8 cellular contexts compared by ENCODE assay signal in the genomic region with DNA sequence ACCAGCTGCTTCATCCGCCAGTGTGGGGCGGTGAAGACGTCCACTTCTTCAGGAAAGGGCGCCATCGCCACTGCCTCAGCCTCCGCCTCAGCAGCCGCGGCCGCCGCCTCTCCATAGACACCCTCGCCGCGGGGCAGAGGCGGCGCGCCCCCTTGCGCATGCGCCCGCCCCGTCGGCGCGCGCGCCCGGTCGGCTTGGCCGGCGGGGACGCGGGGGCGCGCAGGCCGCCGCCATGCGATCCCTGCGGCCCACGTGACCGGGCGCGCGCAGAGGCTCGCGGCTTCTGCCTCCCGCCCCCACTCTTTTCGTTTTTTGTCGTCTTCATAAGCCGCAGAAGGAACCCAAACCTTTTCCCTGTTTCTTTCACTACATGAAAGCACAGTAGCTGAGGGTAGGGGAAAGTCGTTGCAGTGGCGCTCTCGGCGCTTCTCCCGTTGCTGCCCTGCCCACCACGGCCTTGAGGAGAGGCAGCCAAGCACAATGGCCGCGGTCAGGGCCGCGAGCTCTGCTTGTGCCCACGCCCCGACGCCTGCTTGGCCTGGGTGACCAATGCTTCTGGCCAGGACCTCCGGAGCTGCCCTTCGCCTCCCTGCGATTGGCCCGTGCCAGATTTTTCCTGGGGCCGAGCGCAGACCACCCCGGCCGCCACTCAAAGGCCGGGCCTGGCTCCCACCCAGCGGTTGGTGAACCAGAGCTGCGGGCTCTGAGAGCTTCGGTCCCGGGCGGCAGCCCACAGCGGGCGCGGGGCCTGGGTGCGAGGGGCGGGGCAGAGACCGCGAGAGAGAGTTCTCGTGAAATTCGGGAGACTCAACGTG. TPM values are rescaled to one million over a fixed set of nuclear protein-coding genes. Genes with fewer than 3 reads are reported as not detected.
DNase-seq lines count a peak whose midpoint lies in the region; ATAC-seq and TF ChIP-seq lines count a peak whose summit lies in the region.

A gene with protein sequence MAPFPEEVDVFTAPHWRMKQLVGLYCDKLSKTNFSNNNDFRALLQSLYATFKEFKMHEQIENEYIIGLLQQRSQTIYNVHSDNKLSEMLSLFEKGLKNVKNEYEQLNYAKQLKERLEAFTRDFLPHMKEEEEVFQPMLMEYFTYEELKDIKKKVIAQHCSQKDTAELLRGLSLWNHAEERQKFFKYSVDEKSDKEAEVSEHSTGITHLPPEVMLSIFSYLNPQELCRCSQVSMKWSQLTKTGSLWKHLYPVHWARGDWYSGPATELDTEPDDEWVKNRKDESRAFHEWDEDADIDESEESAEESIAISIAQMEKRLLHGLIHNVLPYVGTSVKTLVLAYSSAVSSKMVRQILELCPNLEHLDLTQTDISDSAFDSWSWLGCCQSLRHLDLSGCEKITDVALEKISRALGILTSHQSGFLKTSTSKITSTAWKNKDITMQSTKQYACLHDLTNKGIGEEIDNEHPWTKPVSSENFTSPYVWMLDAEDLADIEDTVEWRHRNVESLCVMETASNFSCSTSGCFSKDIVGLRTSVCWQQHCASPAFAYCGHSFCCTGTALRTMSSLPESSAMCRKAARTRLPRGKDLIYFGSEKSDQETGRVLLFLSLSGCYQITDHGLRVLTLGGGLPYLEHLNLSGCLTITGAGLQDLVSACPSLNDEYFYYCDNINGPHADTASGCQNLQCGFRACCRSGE (minus strand): TSS at position 135 of the 815 bp plus-strand sequence. CDS start 70 bp downstream, at position 65.

- no peaks in the 10 kb centered on the region for H3K9me3 Mint-ChIP-seq in activated T-helper 2 cell treated with anti-CD3 and anti-CD28 coated beads, Interferon-gamma antibody, Interleukin-2, Interleukin-4, amounts not matched to agents 10 μg/mL and 5 μg/mL and 100 μg/mL, durations not matched to agents 14 hours and 24 hours and 36 hours
- H3K9me3 Mint-ChIP-seq in nephron progenitor cell, result no peaks in the 10 kb centered on the region
- H3K9me3 Mint-ChIP-seq in stimulated activated naive CD8-positive, alpha-beta T cell treated with anti-CD3 and anti-CD28 coated beads, Interleukin-15, amount 100 ng/mL, for 72 hours, result no peaks in the 10 kb centered on the region

- H3K27ac Mint-ChIP-seq in activated T-helper 2 cell treated with anti-CD3 and anti-CD28 coated beads, Interferon-gamma antibody, Interleukin-2, Interleukin-4, amounts not matched to agents 10 μg/mL and 5 μg/mL and 100 μg/mL, durations not matched to agents 14 hours and 24 hours and 36 hours, result peak within 1 kb of the TSS; percentile 96
- H3K27ac Mint-ChIP-seq in nephron progenitor cell, result peak within 1 kb of the TSS; percentile 100
- peak within 1 kb of the TSS; percentile 98 for H3K27ac Mint-ChIP-seq in stimulated activated naive CD8-positive, alpha-beta T cell treated with anti-CD3 and anti-CD28 coated beads, Interleukin-15, amount 100 ng/mL, for 72 hours

- intact Hi-C loops in activated T-helper 2 cell treated with anti-CD3 and anti-CD28 coated beads, Interferon-gamma antibody, Interleukin-2, Interleukin-4, amounts not matched to agents 10 μg/mL and 5 μg/mL and 100 μg/mL, durations not matched to agents 14 hours and 24 hours and 36 hours (cut with micrococcal nuclease), result loop anchor here (1.0 to 10.0 kb wide), 6 partner anchors 26 to 653 kb away; partner anchors contain the start of genes CD38, CPEB2, FAM200B and TAPT1

- no peaks in the 10 kb centered on the region for H3K27me3 Mint-ChIP-seq in activated T-helper 2 cell treated with anti-CD3 and anti-CD28 coated beads, Interferon-gamma antibody, Interleukin-2, Interleukin-4, amounts not matched to agents 10 μg/mL and 5 μg/mL and 100 μg/mL, durations not matched to agents 14 hours and 24 hours and 36 hours (ENCODE audit: low read depth)
- peaks cover 3% of the 10 kb centered on the region for H3K27me3 Mint-ChIP-seq in nephron progenitor cell (ENCODE audit: low read depth, poor library complexity)
- H3K27me3 Mint-ChIP-seq in stimulated activated naive CD8-positive, alpha-beta T cell treated with anti-CD3 and anti-CD28 coated beads, Interleukin-15, amount 100 ng/mL, for 72 hours, result no peaks in the 10 kb centered on the region

- TF ChIP-seq CTCF in fibroblast of pulmonary artery (IDR thresholded peaks at IDR 0.05; ENCODE audit: low read length, missing control alignments), result no peak
- no peak for TF ChIP-seq CTCF in nephron progenitor cell (IDR thresholded peaks at IDR 0.05)

- H3K4me1 Mint-ChIP-seq in activated T-helper 2 cell treated with anti-CD3 and anti-CD28 coated beads, Interferon-gamma antibody, Interleukin-2, Interleukin-4, amounts not matched to agents 10 μg/mL and 5 μg/mL and 100 μg/mL, durations not matched to agents 14 hours and 24 hours and 36 hours (ENCODE audit: low read depth), result peaks cover 51% of the 10 kb centered on the region
- H3K4me1 Mint-ChIP-seq in nephron progenitor cell, result peaks cover 43% of the 10 kb centered on the region
- H3K4me1 Mint-ChIP-seq in stimulated activated naive CD8-positive, alpha-beta T cell treated with anti-CD3 and anti-CD28 coated beads, Interleukin-15, amount 100 ng/mL, for 72 hours, result peaks cover 70% of the 10 kb centered on the region

- H3K4me3 Mint-ChIP-seq in activated T-helper 2 cell treated with anti-CD3 and anti-CD28 coated beads, Interferon-gamma antibody, Interleukin-2, Interleukin-4, amounts not matched to agents 10 μg/mL and 5 μg/mL and 100 μg/mL, durations not matched to agents 14 hours and 24 hours and 36 hours (ENCODE audit: low read depth), result peak within 1 kb of the TSS; percentile 93
- H3K4me3 Mint-ChIP-seq in nephron progenitor cell, result peak within 1 kb of the TSS; percentile 99
- H3K4me3 Mint-ChIP-seq in stimulated activated naive CD8-positive, alpha-beta T cell treated with anti-CD3 and anti-CD28 coated beads, Interleukin-15, amount 100 ng/mL, for 72 hours, result peak within 1 kb of the TSS; percentile 97 to 99

- H3K4me3 ChIP-seq in Jurkat, Clone E6-1 (ENCODE audit: low read length), result peak within 1 kb of the TSS; percentile 74
- H3K4me3 ChIP-seq in fibroblast of pulmonary artery (replicated peaks; ENCODE audit: low read depth, low read length), result peak within 1 kb of the TSS; percentile 73

- H3K36me3 Mint-ChIP-seq in activated T-helper 2 cell treated with anti-CD3 and anti-CD28 coated beads, Interferon-gamma antibody, Interleukin-2, Interleukin-4, amounts not matched to agents 10 μg/mL and 5 μg/mL and 100 μg/mL, durations not matched to agents 14 hours and 24 hours and 36 hours (ENCODE audit: low read depth), result peaks cover 23% of the 10 kb centered on the region
- peaks cover 5% of the 10 kb centered on the region for H3K36me3 Mint-ChIP-seq in nephron progenitor cell (ENCODE audit: low read depth)

- peak; percentile 46 for DNase-seq in DMS79 treated with DMSO at 0.1 percent for 48 hours (lab: John Stamatoyannopoulos, UW)
- DNase-seq in Jurkat, Clone E6-1 (ENCODE audit: low read depth, low spot score), result peak; percentile 73
- DNase-seq in RKO (ENCODE audit: low spot score), result peak; percentile 85
- peak; percentile 81 for DNase-seq in activated T-helper 2 cell treated with anti-CD3 and anti-CD28 coated beads, Interferon-gamma antibody, Interleukin-2, Interleukin-4, amounts not matched to agents 10 μg/mL and 5 μg/mL and 100 μg/mL, durations not matched to agents 14 hours and 24 hours and 36 hours (ENCODE audit: low spot score)
- DNase-seq in fibroblast of pulmonary artery (ENCODE audit: low read depth), result peak; percentile 86
- peak; percentile 81 for DNase-seq in nephron progenitor cell
- peak; percentile 88 to 89 for DNase-seq in stimulated activated naive CD8-positive, alpha-beta T cell treated with anti-CD3 and anti-CD28 coated beads, Interleukin-15, amount 100 ng/mL, for 72 hours

- peak; percentile 67 for ATAC-seq in GM21717 (IDR thresholded peaks at IDR 0.05; ENCODE audit: unreplicated experiment)
- ATAC-seq in stimulated activated naive CD8-positive, alpha-beta T cell treated with anti-CD3 and anti-CD28 coated beads, Interleukin-15, amount 100 ng/mL, for 72 hours, result peak; percentile 81

RNA-seq across cellular contexts. Expression of the gene that starts here (rescaled TPM):
- 33.2 TPM for polyA plus RNA-seq in Jurkat, Clone E6-1 (2012; ENCODE audit: insufficient read depth, insufficient read length)
- 28.9 and 30.3 TPM in 2 replicates for total RNA-seq in activated T-helper 2 cell treated with anti-CD3 and anti-CD28 coated beads, Interferon-gamma antibody, Interleukin-2, Interleukin-4, amounts not matched to agents 10 μg/mL and 5 μg/mL and 100 μg/mL, durations not matched to agents 14 hours and 24 hours and 36 hours

Comparison
In these comparisons a context has a peak if more than half of its experiments do, and no peak if none do; other contexts are left out.
1. Peak in every context shown above with its lines: DNase-seq, ATAC-seq and H3K4me3 ChIP-seq.